Comparison of ENCODE assay signal across 21 cellular contexts in genomic region chr10:119973261-119973660, GRCh38.
DNase-seq lines count a peak whose midpoint lies in the region; ATAC-seq and TF ChIP-seq lines count a peak whose summit lies in the region.
"Had no signal": no experiment of that assay in that cellular context is flagged by ENCODE, and none has a peak within 500 bp of the region (broad histone marks: within the 10 kb centered on the region; RNA-seq: fewer than 3 reads in every experiment).

No MANE protein-coding gene starts in this region.

- H3K4me3 ChIP-seq in MM.1S (ENCODE audit: low read length): no peak overlapping the region
- no peak overlapping the region for H3K4me3 ChIP-seq in neural progenitor cell
- H3K4me3 ChIP-seq: ovary, thyroid gland had no signal

- H3K4me3 Mint-ChIP-seq in neural progenitor cell: no peak overlapping the region
- H3K4me3 Mint-ChIP-seq in CD4-positive, alpha-beta T cell: no peak overlapping the region
- no peak overlapping the region for H3K4me3 Mint-ChIP-seq in activated T-helper 1 cell treated with anti-CD3 and anti-CD28 coated beads, Interleukin-12 subunit alpha, Interleukin-12 subunit beta, Interleukin-2, Interleukin-4 antibody, amounts not matched to agents 30 ng/mL and 10 ng/mL and 1 ng/mL, durations not matched to agents 14 hours and 24 hours and 36 hours
- H3K4me3 Mint-ChIP-seq: activated naive CD4-positive, alpha-beta T cell treated with anti-CD3 and anti-CD28 coated beads, Interleukin-2, amount 10 ng/mL, durations not matched to agents 7 days and 5 days; CD14-positive monocyte; HFFc6; T-helper 17 cell had no signal

- no peaks in the 10 kb centered on the region for H3K36me3 ChIP-seq in MM.1S (replicated peaks; ENCODE audit: insufficient read depth, low read length)
- H3K36me3 ChIP-seq in neural progenitor cell: no peaks in the 10 kb centered on the region
- H3K36me3 ChIP-seq: ovary, thyroid gland had no signal

- TF ChIP-seq CTCF in MM.1S (IDR thresholded peaks at IDR 0.05; ENCODE audit: low read length) (no peak), neural progenitor cell (IDR thresholded peaks at IDR 0.05) (no peak)
- TF ChIP-seq CTCF in CD4-positive, alpha-beta T cell (IDR thresholded peaks at IDR 0.05): no peak

- H3K9me3 ChIP-seq in MM.1S (replicated peaks; ENCODE audit: insufficient read depth, low read length): no peaks in the 10 kb centered on the region
- H3K9me3 ChIP-seq in neural progenitor cell (ENCODE audit: low read depth): no peaks in the 10 kb centered on the region
- no peaks in the 10 kb centered on the region for H3K9me3 ChIP-seq in CD4-positive, alpha-beta T cell (ENCODE audit: control insufficient read depth, low read length)
- H3K9me3 ChIP-seq: ovary, thyroid gland had no signal

- no peaks in the 10 kb centered on the region for H3F3A ChIP-seq in MM.1S (ENCODE audit: insufficient read depth, low read length)
- peaks cover 5% of the 10 kb centered on the region for H3F3A ChIP-seq in neural progenitor cell (ENCODE audit: low read depth)

- H3K4me1 Mint-ChIP-seq in neural progenitor cell: no peaks in the 10 kb centered on the region
- H3K4me1 Mint-ChIP-seq in CD4-positive, alpha-beta T cell (ENCODE audit: low read depth): no peaks in the 10 kb centered on the region
- no peaks in the 10 kb centered on the region for H3K4me1 Mint-ChIP-seq in activated T-helper 1 cell treated with anti-CD3 and anti-CD28 coated beads, Interleukin-12 subunit alpha, Interleukin-12 subunit beta, Interleukin-2, Interleukin-4 antibody, amounts not matched to agents 30 ng/mL and 10 ng/mL and 1 ng/mL, durations not matched to agents 14 hours and 24 hours and 36 hours (ENCODE audit: low read depth)
- H3K4me1 Mint-ChIP-seq: activated naive CD4-positive, alpha-beta T cell treated with anti-CD3 and anti-CD28 coated beads, Interleukin-2, amount 10 ng/mL, durations not matched to agents 7 days and 5 days; T-helper 17 cell had no signal

- H3K27me3 Mint-ChIP-seq in neural progenitor cell (ENCODE audit: insufficient read depth, low read depth): peaks cover 10% of the 10 kb centered on the region
- peaks cover 43% of the 10 kb centered on the region for H3K27me3 Mint-ChIP-seq in CD4-positive, alpha-beta T cell
- peaks cover 4% of the 10 kb centered on the region for H3K27me3 Mint-ChIP-seq in activated T-helper 1 cell treated with anti-CD3 and anti-CD28 coated beads, Interleukin-12 subunit alpha, Interleukin-12 subunit beta, Interleukin-2, Interleukin-4 antibody, amounts not matched to agents 30 ng/mL and 10 ng/mL and 1 ng/mL, durations not matched to agents 14 hours and 24 hours and 36 hours (ENCODE audit: insufficient read depth)

- no peaks in the 10 kb centered on the region for H3K4me1 ChIP-seq in MM.1S (ENCODE audit: low read length)
- H3K4me1 ChIP-seq in neural progenitor cell: no peaks in the 10 kb centered on the region
- H3K4me1 ChIP-seq: thyroid gland had no signal

- peaks cover 2% of the 10 kb centered on the region for H3K9me3 Mint-ChIP-seq in neural progenitor cell
- no peaks in the 10 kb centered on the region for H3K9me3 Mint-ChIP-seq in CD4-positive, alpha-beta T cell
- no peaks in the 10 kb centered on the region for H3K9me3 Mint-ChIP-seq in activated T-helper 1 cell treated with anti-CD3 and anti-CD28 coated beads, Interleukin-12 subunit alpha, Interleukin-12 subunit beta, Interleukin-2, Interleukin-4 antibody, amounts not matched to agents 30 ng/mL and 10 ng/mL and 1 ng/mL, durations not matched to agents 14 hours and 24 hours and 36 hours
- H3K9me3 Mint-ChIP-seq: activated naive CD4-positive, alpha-beta T cell treated with anti-CD3 and anti-CD28 coated beads, Interleukin-2, amount 10 ng/mL, durations not matched to agents 7 days and 5 days; HFFc6 had no signal

- ATAC-seq in CD4-positive, alpha-beta T cell (ENCODE audit: poor library complexity): no peak
- no peak for ATAC-seq in HG03025 (IDR thresholded peaks at IDR 0.05; ENCODE audit: low FRiP score, unreplicated experiment)
- ATAC-seq: activated CD4-positive, CD25-positive, alpha-beta regulatory T cell treated with anti-CD3 and anti-CD28 coated beads, Interleukin-2, amount 50 U/mL, for 24 hours; left colon; T-helper 17 cell had no signal

- POLR2A ChIA-PET in CD4-positive, alpha-beta T cell (lab: Charles Lee): no interaction called here

- H3K27me3 ChIP-seq in MM.1S (replicated peaks; ENCODE audit: insufficient read depth, low read length): no peaks in the 10 kb centered on the region
- no peaks in the 10 kb centered on the region for H3K27me3 ChIP-seq in neural progenitor cell
- peaks cover 7% of the 10 kb centered on the region for H3K27me3 ChIP-seq in CD4-positive, alpha-beta T cell (ENCODE audit: control insufficient read depth, insufficient read depth, low read length)
- H3K27me3 ChIP-seq: ovary, thyroid gland had no signal

- H4K20me1 ChIP-seq in MM.1S (ENCODE audit: insufficient read depth, low read length) (no peaks in the 10 kb centered on the region), neural progenitor cell (ENCODE audit: low read depth) (no peaks in the 10 kb centered on the region)

- H3K79me2 ChIP-seq in MM.1S (ENCODE audit: low read length) (no peaks in the 10 kb centered on the region), neural progenitor cell (ENCODE audit: low read depth) (no peaks in the 10 kb centered on the region)

- CTCF ChIA-PET in CD4-positive, alpha-beta T cell (lab: Charles Lee): no interaction called here

- H3K27ac Mint-ChIP-seq in neural progenitor cell: no peak overlapping the region
- no peak overlapping the region for H3K27ac Mint-ChIP-seq in CD4-positive, alpha-beta T cell
- H3K27ac Mint-ChIP-seq in activated T-helper 1 cell treated with anti-CD3 and anti-CD28 coated beads, Interleukin-12 subunit alpha, Interleukin-12 subunit beta, Interleukin-2, Interleukin-4 antibody, amounts not matched to agents 30 ng/mL and 10 ng/mL and 1 ng/mL, durations not matched to agents 14 hours and 24 hours and 36 hours: no peak overlapping the region
- H3K27ac Mint-ChIP-seq: activated naive CD4-positive, alpha-beta T cell treated with anti-CD3 and anti-CD28 coated beads, Interleukin-2, amount 10 ng/mL, durations not matched to agents 7 days and 5 days; HFFc6; T-helper 17 cell had no signal

- no peaks in the 10 kb centered on the region for H3K36me3 Mint-ChIP-seq in neural progenitor cell
- no peaks in the 10 kb centered on the region for H3K36me3 Mint-ChIP-seq in CD4-positive, alpha-beta T cell (ENCODE audit: low read depth)
- H3K36me3 Mint-ChIP-seq in activated T-helper 1 cell treated with anti-CD3 and anti-CD28 coated beads, Interleukin-12 subunit alpha, Interleukin-12 subunit beta, Interleukin-2, Interleukin-4 antibody, amounts not matched to agents 30 ng/mL and 10 ng/mL and 1 ng/mL, durations not matched to agents 14 hours and 24 hours and 36 hours (ENCODE audit: low read depth): no peaks in the 10 kb centered on the region
- H3K36me3 Mint-ChIP-seq: activated naive CD4-positive, alpha-beta T cell treated with anti-CD3 and anti-CD28 coated beads, Interleukin-2, amount 10 ng/mL, durations not matched to agents 7 days and 5 days; CD14-positive monocyte had no signal

- H3K9ac ChIP-seq in MM.1S (ENCODE audit: low read length) (no peak overlapping the region), neural progenitor cell (no peak overlapping the region)

- no peak overlapping the region for H3K27ac ChIP-seq in MM.1S (ENCODE audit: low read length)
- no peak overlapping the region for H3K27ac ChIP-seq in neural progenitor cell
- H3K27ac ChIP-seq in CD4-positive, alpha-beta T cell (ENCODE audit: low read depth, low read length): no peak overlapping the region
- H3K27ac ChIP-seq: 22Rv1, ovary, thyroid gland had no signal

- intact Hi-C loops in CD4-positive, alpha-beta T cell (cut with DNase I, micrococcal nuclease): no loop called here
- intact Hi-C loops in activated T-helper 1 cell treated with anti-CD3 and anti-CD28 coated beads, Interleukin-12 subunit alpha, Interleukin-12 subunit beta, Interleukin-2, Interleukin-4 antibody, amounts not matched to agents 30 ng/mL and 10 ng/mL and 1 ng/mL, durations not matched to agents 14 hours and 24 hours and 36 hours (cut with micrococcal nuclease): no loop called here

- H2AFZ ChIP-seq in MM.1S (ENCODE audit: low read length): no peak overlapping the region
- peak overlapping the region; percentile 9 for H2AFZ ChIP-seq in neural progenitor cell (replicated peaks)

- H3K9me2 ChIP-seq in MM.1S (replicated peaks; ENCODE audit: insufficient read depth, low read length): no peaks in the 10 kb centered on the region

- peak; percentile 10 for DNase-seq in NCI-H748 (lab: John Stamatoyannopoulos, UW; ENCODE audit: unreplicated experiment)
- DNase-seq in NCI-H748 treated with DMSO at 0.1 percent for 48 hours (lab: John Stamatoyannopoulos, UW): no peak
- peak; percentile 21 for DNase-seq in MM.1S
- DNase-seq in amniotic epithelial cell (ENCODE audit: low read depth): peak; percentile 10
- DNase-seq in neural progenitor cell (ENCODE audit: low spot score): peak; percentile 30
- no peak for DNase-seq in CD4-positive, alpha-beta T cell
- DNase-seq in activated T-helper 1 cell treated with anti-CD3 and anti-CD28 coated beads, Interleukin-12 subunit alpha, Interleukin-12 subunit beta, Interleukin-2, Interleukin-4 antibody, amounts not matched to agents 30 ng/mL and 10 ng/mL and 1 ng/mL, durations not matched to agents 14 hours and 24 hours and 36 hours (ENCODE audit: low spot score): no peak
- DNase-seq: activated naive CD4-positive, alpha-beta T cell treated with anti-CD3 and anti-CD28 coated beads, Interleukin-2, amount 10 ng/mL, durations not matched to agents 7 days and 5 days; DMS79 treated with DMSO at 0.1 percent for 48 hours; HFFc6; hypothalamus; left colon; NCI-H1930; ovary; stimulated activated CD4-positive, alpha-beta T cell treated with anti-CD3 and anti-CD28 coated beads, Interleukin-4, amount 100 ng/mL, for 1 hour; T-helper 17 cell; thyroid gland had no signal

- H3K4me2 ChIP-seq in MM.1S (ENCODE audit: low read depth, low read length) (no peak overlapping the region), neural progenitor cell (no peak overlapping the region)

Comparison
In these comparisons a context has a peak if more than half of its experiments do, and no peak if none do; other contexts are left out.
1. DNase-seq: peak in NCI-H748 (single experiment), MM.1S (single experiment), amniotic epithelial cell (single experiment) and neural progenitor cell (single experiment); none in NCI-H748 treated with DMSO at 0.1 percent for 48 hours (single experiment), CD4-positive, alpha-beta T cell (0 of 10) and activated T-helper 1 cell treated with anti-CD3 and anti-CD28 coated beads, Interleukin-12 subunit alpha, Interleukin-12 subunit beta, Interleukin-2, Interleukin-4 antibody, amounts not matched to agents 30 ng/mL and 10 ng/mL and 1 ng/mL, durations not matched to agents 14 hours and 24 hours and 36 hours (single experiment).